In the genomic region with DNA sequence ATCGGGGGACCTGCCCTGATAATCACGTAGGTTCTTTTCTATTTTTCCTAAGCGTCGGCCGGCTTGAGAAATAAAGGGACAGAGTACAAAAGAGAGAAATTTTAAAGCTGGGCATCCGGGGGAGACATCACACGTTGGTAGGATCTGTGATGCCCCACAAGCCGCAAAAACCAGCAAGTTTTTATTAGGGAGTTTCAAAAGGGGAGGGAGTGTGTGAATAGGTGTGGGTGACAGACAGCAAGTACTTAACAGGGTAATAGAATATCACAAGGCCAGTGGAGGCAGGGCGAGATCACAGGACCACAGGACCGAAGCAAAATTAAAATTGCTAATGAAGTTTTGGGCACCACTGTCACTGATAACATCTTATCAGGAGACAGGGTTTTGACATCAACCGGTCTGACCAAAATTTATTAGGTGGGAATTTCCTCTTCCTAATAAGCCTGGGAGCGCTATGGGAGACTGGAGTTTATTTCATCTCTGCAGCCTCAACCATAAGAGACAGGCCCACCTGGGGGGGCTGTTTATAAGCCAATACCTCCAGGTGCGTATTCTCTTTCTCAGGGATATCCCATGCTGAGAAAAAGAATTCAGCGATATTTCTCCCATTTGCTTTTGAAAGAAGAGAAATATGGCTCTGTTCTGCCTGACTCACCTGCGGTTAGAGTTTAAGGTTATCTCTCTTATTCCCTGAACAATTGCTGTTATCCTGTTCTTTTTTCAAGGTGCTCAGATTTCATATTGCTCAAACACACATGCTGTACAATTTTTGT, we compare ENCODE assay signal across 8 cellular contexts. TPM values are rescaled to one million over a fixed set of nuclear protein-coding genes. Genes with fewer than 3 reads are reported as not detected.
A peak's percentile ranks its signal among the peaks of the same experiment; 100 is the strongest.
DNase-seq lines count a peak whose midpoint lies in the region; ATAC-seq, FAIRE-seq and TF ChIP-seq lines count a peak whose summit lies in the region.
"Not testable (repeated sequence)": the region's sequence is repeated elsewhere in the genome, so short reads cannot be mapped to it uniquely, and the experiment has no call there.

No MANE protein-coding gene starts in this region.

- H3K27me3 ChIP-seq in GM23338 (ENCODE audit: insufficient read depth) (peaks cover 15% of the 10 kb centered on the region), H1 (replicated peaks in 1 of 4; ENCODE audit: control insufficient read depth in 3 of 4, extremely low read depth in 1 of 4, insufficient read depth in 3 of 4, low read length in 3 of 4) (peaks cover 0 to 29% (median 12%) of the 10 kb centered on the region in 4 experiments; a peak in 5 of 7 replicates)
- H3K27me3 ChIP-seq in Peyer's patch; iPS-15b (ENCODE audit: control insufficient read depth, insufficient read depth, low read length): not testable (repeated sequence)

- POLR2A ChIA-PET in H1 (lab: Charles Lee; ENCODE audit: partially characterized antibody): interaction anchor here (0.9 kb wide), 2 partner anchors 166 to 168 kb away, joined by 3 read pairs; no protein-coding TSS in a partner anchor

- not testable (repeated sequence) for H3K18ac ChIP-seq in H1 (ENCODE audit: extremely low read depth, low read length)

- peak overlapping the region; percentile 85 for H3K4me3 ChIP-seq in GM23338
- not testable (repeated sequence) for H3K4me3 ChIP-seq in Peyer's patch; skin epidermis; urinary bladder (ENCODE audit: low read depth, low read length)
- peak overlapping the region in 3 of 4 experiments; percentile 42 to 71 (median 56); a peak in 5 of 8 replicates for H3K4me3 ChIP-seq in H1 (ENCODE audit: extremely low read depth in 1 of 4, insufficient read depth in 2 of 4, low read depth in 3 of 4, low read length in 4 of 4)
- peak overlapping the region; percentile 66 for H3K4me3 ChIP-seq in iPS-15b (ENCODE audit: low read depth, low read length)

- H2BK120ac ChIP-seq in H1 (replicated peaks; ENCODE audit: low read depth, low read length): not testable (repeated sequence)

- not testable (repeated sequence) for H3K9me2 ChIP-seq in GM23338 (ENCODE audit: insufficient read depth)

- peaks cover 26% of the 10 kb centered on the region; the same call in 1 of the 2 replicates for H3K23me2 ChIP-seq in H1 (ENCODE audit: low read depth, low read length)

- TF ChIP-seq EP300 in H1 (IDR thresholded peaks at IDR 0.05; ENCODE audit: borderline replicate concordance in 1 of 2, low read depth in 2 of 2, low read length in 2 of 2): not testable (repeated sequence)

- peaks cover 16% of the 10 kb centered on the region for H3K4me1 Mint-ChIP-seq in GM23338
- peaks cover 40% of the 10 kb centered on the region for H3K4me1 Mint-ChIP-seq in activated naive CD8-positive, alpha-beta T cell treated with anti-CD3 and anti-CD28 coated beads, Interleukin-2, amount 50 U/mL, for 24 hours
- H3K4me1 Mint-ChIP-seq in natural killer cell: peaks cover 19 to 25% of the 10 kb centered on the region in 2 donors

- not testable (repeated sequence) for H3K56ac ChIP-seq in H1 (replicated peaks; ENCODE audit: insufficient read length, low read depth, low read length)

- not testable (repeated sequence) for H3K9me3 Mint-ChIP-seq in GM23338; activated naive CD8-positive, alpha-beta T cell treated with anti-CD3 and anti-CD28 coated beads, Interleukin-2, amount 50 U/mL, for 24 hours; natural killer cell

- not testable (repeated sequence) for H2BK15ac ChIP-seq in H1 (ENCODE audit: low read length)

- not testable (repeated sequence) for H3K36me3 Mint-ChIP-seq in GM23338 (ENCODE audit: low read depth); activated naive CD8-positive, alpha-beta T cell treated with anti-CD3 and anti-CD28 coated beads, Interleukin-2, amount 50 U/mL, for 24 hours (ENCODE audit: low read depth); natural killer cell

- H2AK5ac ChIP-seq in H1 (ENCODE audit: low read depth, low read length): not testable (repeated sequence)

- not testable (repeated sequence) for H2BK20ac ChIP-seq in H1 (ENCODE audit: low read length)

- not testable (repeated sequence) for H2BK5ac ChIP-seq in H1 (ENCODE audit: low read depth, low read length)

- TF ChIP-seq POLR2A in Peyer's patch (IDR thresholded peaks at IDR 0.05); H1 (IDR thresholded peaks at IDR 0.05; ENCODE audit: control extremely low read depth in 1 of 2, low read depth in 2 of 2, low read length in 2 of 2): not testable (repeated sequence)

- peak overlapping the region; percentile 79 for H3K4me3 Mint-ChIP-seq in GM23338
- H3K4me3 Mint-ChIP-seq in activated naive CD8-positive, alpha-beta T cell treated with anti-CD3 and anti-CD28 coated beads, Interleukin-2, amount 50 U/mL, for 24 hours: not testable (repeated sequence)
- H3K4me3 Mint-ChIP-seq in natural killer cell: peak overlapping the region; percentile 78

- peak overlapping the region; percentile 99 for H4K91ac ChIP-seq in H1 (replicated peaks; ENCODE audit: insufficient read length, low read length)

- not testable (repeated sequence) for TF ChIP-seq RAD21 in H1 (IDR thresholded peaks at IDR 0.05 in 1 of 2, conservative IDR thresholded peaks at IDR 0.05 in 1 of 2; ENCODE audit: low read depth in 2 of 2, low read length in 2 of 2)

- H3K4me1 ChIP-seq in GM23338 (ENCODE audit: insufficient read depth) (peaks cover 32% of the 10 kb centered on the region), Peyer's patch (peaks cover 3 to 48% (median 23%) of the 10 kb centered on the region in 4 donors), H1 (replicated peaks in 1 of 4; ENCODE audit: control insufficient read depth in 3 of 4, insufficient read depth in 4 of 4, low read length in 3 of 4) (peaks cover 0 to 35% (median 20%) of the 10 kb centered on the region in 4 experiments; a peak in 6 of 7 replicates)
- H3K4me1 ChIP-seq in iPS-15b (ENCODE audit: control insufficient read depth, insufficient read depth, low read length); urinary bladder (ENCODE audit: insufficient read depth): not testable (repeated sequence)

- H3K23ac ChIP-seq in H1 (ENCODE audit: insufficient read length): not testable (repeated sequence)

- not testable (repeated sequence) for ATAC-seq in GM23338; activated naive CD8-positive, alpha-beta T cell treated with anti-CD3 and anti-CD28 coated beads, Interleukin-2, amount 50 U/mL, for 24 hours
- peak in 2 of 3 donors; percentile 11 to 23 for ATAC-seq in natural killer cell

- TF ChIP-seq CTCF in GM23338 (conservative IDR thresholded peaks at IDR 0.05; ENCODE audit: low read depth in 2 of 2); Peyer's patch (IDR thresholded peaks at IDR 0.05); H1 (IDR thresholded peaks at IDR 0.05; ENCODE audit: control extremely low read depth in 1 of 3, insufficient read depth in 1 of 3, low read depth in 1 of 3, low read length in 3 of 3); natural killer cell (IDR thresholded peaks at IDR 0.05): not testable (repeated sequence)

- H3K14ac ChIP-seq in H1 (ENCODE audit: insufficient read length): not testable (repeated sequence)

- intact Hi-C loops in natural killer cell (cut with micrococcal nuclease): not testable (repeated sequence)

- H3K9ac ChIP-seq in H1 (replicated peaks in 1 of 4; ENCODE audit: extremely low read depth in 1 of 4, low read depth in 3 of 4, low read length in 3 of 4): not testable (repeated sequence)
- H3K9ac ChIP-seq in iPS-15b (ENCODE audit: low read depth, low read length): peak overlapping the region; percentile 49

- H3K79me1 ChIP-seq in H1 (ENCODE audit: low read depth, low read length): not testable (repeated sequence)

- H3F3A ChIP-seq in GM23338 (replicated peaks; ENCODE audit: low read depth): peaks cover 16% of the 10 kb centered on the region

- not testable (repeated sequence) for H2AFZ ChIP-seq in GM23338; H1 (ENCODE audit: low read length)

- H3K27ac ChIP-seq in GM23338 (ENCODE audit: low read depth); H1 (ENCODE audit: low read depth, low read length): not testable (repeated sequence)
- H3K27ac ChIP-seq in Peyer's patch (peak overlapping the region in 3 of 4 donors; percentile 78 to 95 (median 86)), skin epidermis (peak overlapping the region in 16 of 21 experiments; percentile 45 to 96 (median 88)), urinary bladder (ENCODE audit: low read depth) (peak overlapping the region; percentile 81)

- DNase-seq in GM23338 (ENCODE audit: low spot score); Peyer's patch; activated naive CD8-positive, alpha-beta T cell treated with anti-CD3 and anti-CD28 coated beads, Interleukin-2, amount 50 U/mL, for 24 hours; H1 (ENCODE audit: low read depth in 1 of 2, low spot score in 2 of 2); natural killer cell: not testable (repeated sequence)

- not testable (repeated sequence) for FAIRE-seq in H1 (lab: Jason Lieb, UNC)

- not testable (repeated sequence) for H4K20me1 ChIP-seq in GM23338 (replicated peaks; ENCODE audit: insufficient read depth); H1 (replicated peaks in 1 of 2; ENCODE audit: control insufficient read depth in 1 of 2, insufficient read depth in 2 of 2, low read length in 2 of 2)

- not testable (repeated sequence) for H4K5ac ChIP-seq in H1 (ENCODE audit: insufficient read length, low read depth, low read length)

- CTCF ChIA-PET in H1 (lab: Charles Lee; ENCODE audit: partially characterized antibody): interaction anchor here (0.8 to 1.3 kb wide), 3 partner anchors 123 to 167 kb away, joined by 3 to 4 read pairs (median 3); no protein-coding TSS in a partner anchor

- H3K27me3 Mint-ChIP-seq in GM23338 (ENCODE audit: insufficient read depth, low read depth, poor library complexity) (peaks cover 20% of the 10 kb centered on the region), natural killer cell (ENCODE audit: low read depth in 2 of 2) (peaks cover 13 to 23% of the 10 kb centered on the region in 2 donors)
- peaks cover 15% of the 10 kb centered on the region for H3K27me3 Mint-ChIP-seq in activated naive CD8-positive, alpha-beta T cell treated with anti-CD3 and anti-CD28 coated beads, Interleukin-2, amount 50 U/mL, for 24 hours

- H3K79me2 ChIP-seq in GM23338 (replicated peaks; ENCODE audit: insufficient read depth); H1 (ENCODE audit: control insufficient read depth in 1 of 2, insufficient read depth in 2 of 2, low read length in 2 of 2): not testable (repeated sequence)

- 2% methylated on average over 15 of the region's 15 CpGs; no CpG with 5 or more reads in 1 of the 2 experiments for WGBS in H1 (ENCODE audit: extremely low coverage in 1 of 2, insufficient coverage in 1 of 2, insufficient read length in 1 of 2, insufficient replicate concordance in 2 of 2, low coverage in 1 of 2, low lambda C conversion rate in 2 of 2, missing lambda C conversion rate in 1 of 2), 2 experiments
- 63% methylated on average over 15 of the region's 15 CpGs for WGBS in urinary bladder

- H3K4me2 ChIP-seq in GM23338 (peak overlapping the region; percentile 99), H1 (ENCODE audit: insufficient read depth in 1 of 2, low read depth in 2 of 2, low read length in 2 of 2) (peak overlapping the region; percentile 97)

- H3K4ac ChIP-seq in H1 (replicated peaks; ENCODE audit: insufficient read length, low read depth, low read length): not testable (repeated sequence)

- not testable (repeated sequence) for H3K9me3 ChIP-seq in Peyer's patch; H1 (ENCODE audit: insufficient read depth in 2 of 2, low read depth in 1 of 2, low read length in 1 of 2); iPS-15b (ENCODE audit: control insufficient read depth, insufficient read depth, low read length)

- not testable (repeated sequence) for H4K8ac ChIP-seq in H1 (ENCODE audit: extremely low read depth, insufficient read depth, low read length)

- not testable (repeated sequence) for H2BK12ac ChIP-seq in H1 (ENCODE audit: low read depth, low read length)

- not testable (repeated sequence) for H3K36me3 ChIP-seq in GM23338 (ENCODE audit: insufficient read depth); Peyer's patch; H1 (ENCODE audit: control insufficient read depth in 2 of 4, insufficient read depth in 4 of 4, low read length in 3 of 4); iPS-15b (ENCODE audit: control insufficient read depth, insufficient read depth, low read length); urinary bladder (ENCODE audit: insufficient read depth)

- not testable (repeated sequence) for H3K27ac Mint-ChIP-seq in GM23338
- H3K27ac Mint-ChIP-seq in activated naive CD8-positive, alpha-beta T cell treated with anti-CD3 and anti-CD28 coated beads, Interleukin-2, amount 50 U/mL, for 24 hours: peak overlapping the region; percentile 31
- H3K27ac Mint-ChIP-seq in natural killer cell: peak overlapping the region; percentile 80 to 91

RNA-seq across cellular contexts. Expression of a gene that starts 5.7 kb away (rescaled TPM):
- 151 and 180 TPM in 2 replicates for total RNA-seq in GM23338 (2014; rRNA removed; shearing (Covaris generic))
- polyA plus RNA-seq in GM23338 (2016; fragmentation: Nextera tagmentation; extraction: Ambion mirVana) (76.0 and 84.5 TPM in 2 replicates), H1 (2011; rRNA removed) (115 and 212 TPM in 2 replicates), urinary bladder (1,050 TPM)
- total RNA-seq in Peyer's patch (100 to 1,000 TPM in 3 of 4 donors, 10 to 100 TPM in 1; 37.7 to 458 (median 161) TPM), natural killer cell (1 to 10 TPM; 1.0 to 5.2 (median 2.5) TPM), urinary bladder (678 TPM)
- 100 and 104 TPM in 2 replicates for total RNA-seq in H1 (2021; fragmentation: NEBNext Ultra II Directional; extraction: Animal tissue kit (Norgen Biotek cat#: 25700))
- polyA plus RNA-seq in H1 (2011; cell fraction: cytosol; rRNA removed): 118 TPM
- 658 TPM for polyA plus RNA-seq in H1 (2011; cell fraction: nucleus; rRNA removed)
- 110 to 163 TPM (median 152 TPM) in 4 replicates for polyA plus RNA-seq in H1 (2012, experiment 1 of 2)
- 98.6 TPM for polyA plus RNA-seq in H1 (2012, experiment 2 of 2)
- 176 TPM for polyA plus RNA-seq in H1 (2013, experiment 1 of 2)
- polyA plus RNA-seq in H1 (2013, experiment 2 of 2): 154 TPM
- 32.7 and 35.2 TPM in 2 replicates for polyA minus RNA-seq in H1 (2011; rRNA and poly(A)+ RNA removed)
- polyA minus RNA-seq in H1 (2011; cell fraction: cytosol; rRNA and poly(A)+ RNA removed): 53.2 TPM
- 70.5 TPM for polyA minus RNA-seq in H1 (2011; cell fraction: nucleus; rRNA and poly(A)+ RNA removed)

Comparison
In these comparisons a context has a peak if more than half of its experiments do, and no peak if none do; other contexts are left out.
1. RNA of a gene that starts 5.7 kb away (total RNA-seq): 678 TPM in urinary bladder (single experiment), 37.7 to 458 TPM in Peyer's patch, 151 to 180 TPM in GM23338 and 100 to 104 TPM in H1; 1.0 to 5.2 TPM in natural killer cell; every median in the first group is over 4 times any median in the second.